8 cellular contexts compared by ENCODE assay signal in genomic region chr9:98191615-98192502, GRCh38. TPM values are rescaled to one million over a fixed set of nuclear protein-coding genes. Genes with fewer than 3 reads are reported as not detected.
DNase-seq lines count a peak whose midpoint lies in the region; ATAC-seq and TF ChIP-seq lines count a peak whose summit lies in the region.

No MANE protein-coding gene starts in this region.

- peak overlapping the region; percentile 75 to 99 (median 95) for H3K4me2 ChIP-seq in BLaER1 treated with 17β-estradiol and CSF1 and Interleukin-3, amounts not matched to agents 10 nM and 100 nM

- 25 to 77% methylated on average over 7 to 41 of the region's 47 CpGs for WGBS in body of pancreas, 2 donors

- H3K36me3 ChIP-seq in BLaER1 treated with 17β-estradiol and CSF1 and Interleukin-3, amounts not matched to agents 10 nM and 100 nM: no peaks in the 10 kb centered on the region
- no peaks in the 10 kb centered on the region for H3K36me3 ChIP-seq in body of pancreas (replicated peaks in 1 of 2; ENCODE audit: insufficient read depth in 1 of 2, low read depth in 2 of 2)

- CTCF ChIA-PET in RWPE1 (lab: Yijun Ruan, JAX): interaction anchor here (0.5 to 2.4 kb wide), 13 partner anchors 9 to 269 kb away, joined by 3 to 9 read pairs (median 4); partner anchors contain the start of gene TBC1D2

- H3K4me1 ChIP-seq in BLaER1 treated with 17β-estradiol and CSF1 and Interleukin-3, amounts not matched to agents 10 nM and 100 nM: peaks cover 6 to 21% (median 15%) of the 10 kb centered on the region in 10 experiments; a peak in 18 of 20 replicates
- H3K4me1 ChIP-seq in body of pancreas: peaks cover 13% of the 10 kb centered on the region

- TF ChIP-seq CTCF in RWPE1 (conservative IDR thresholded peaks at IDR 0.05; ENCODE audit: low read depth) (no peak), body of pancreas (IDR thresholded peaks at IDR 0.05) (no peak)

- H3K4me3 Mint-ChIP-seq in immature natural killer cell: peak overlapping the region; percentile 63 to 85 (median 76)

- H3K4me1 Mint-ChIP-seq in immature natural killer cell: peaks cover 6 to 7% of the 10 kb centered on the region in 2 donors

- ATAC-seq in GM21786 (IDR thresholded peaks at IDR 0.05; ENCODE audit: unreplicated experiment) (peak; percentile 30), body of pancreas (no peak), GM21717 (IDR thresholded peaks at IDR 0.05; ENCODE audit: unreplicated experiment) (no peak)

- peaks cover 0 to 7% (median 4%) of the 10 kb centered on the region in 3 donors for H3K27me3 Mint-ChIP-seq in immature natural killer cell (ENCODE audit: low read depth in 3 of 3)

- peak overlapping the region in 1 of 6 donors; percentile 50 for H3K27ac Mint-ChIP-seq in immature natural killer cell

- DNase-seq in RWPE1 (ENCODE audit: low spot score) (peak; percentile 85), body of pancreas (peak in 3 of 4 donors; percentile 13 to 25 (median 19)), immature natural killer cell (peak; percentile 12 to 27 (median 20)), NCI-H2029 (lab: John Stamatoyannopoulos, UW) (no peak)
- DNase-seq in stimulated activated CD4-positive, alpha-beta T cell treated with anti-CD3 and anti-CD28 coated beads, Interleukin-2, amount 100 ng/mL, for 48 hours: peak; percentile 6 to 20

- peaks cover 0 to 22% (median 0%) of the 10 kb centered on the region in 11 experiments; a peak in 3 of 22 replicates for H4K20me1 ChIP-seq in BLaER1 treated with 17β-estradiol and CSF1 and Interleukin-3, amounts not matched to agents 10 nM and 100 nM

- H3K27me3 ChIP-seq in BLaER1 treated with 17β-estradiol and CSF1 and Interleukin-3, amounts not matched to agents 10 nM and 100 nM: peaks cover 9 to 21% (median 15%) of the 10 kb centered on the region in 11 experiments; a peak in 20 of 22 replicates
- H3K27me3 ChIP-seq in body of pancreas: no peaks in the 10 kb centered on the region

- no peaks in the 10 kb centered on the region for H3K9me3 ChIP-seq in BLaER1 treated with 17β-estradiol and CSF1 and Interleukin-3, amounts not matched to agents 10 nM and 100 nM (replicated peaks in 1 of 11)
- no peaks in the 10 kb centered on the region for H3K9me3 ChIP-seq in body of pancreas

- intact Hi-C loops in body of pancreas (cut with DNase I): no loop called here

- H3K9me3 Mint-ChIP-seq in immature natural killer cell: no peaks in the 10 kb centered on the region

- H3K4me3 ChIP-seq in BLaER1 treated with 17β-estradiol and CSF1 and Interleukin-3, amounts not matched to agents 10 nM and 100 nM: peak overlapping the region; percentile 64 to 80 (median 72)
- peak overlapping the region in 1 of 2 donors; percentile 30 for H3K4me3 ChIP-seq in body of pancreas

- H3K36me3 Mint-ChIP-seq in immature natural killer cell: no peaks in the 10 kb centered on the region

- TF ChIP-seq POLR2A in body of pancreas (IDR thresholded peaks at IDR 0.05): no peak

- H3K27ac ChIP-seq in BLaER1 treated with 17β-estradiol and CSF1 and Interleukin-3, amounts not matched to agents 10 nM and 100 nM: peak overlapping the region in 7 of 11 experiments; percentile 11 to 63 (median 45); a peak in 7 of 22 replicates
- H3K27ac ChIP-seq in RWPE1 (peak overlapping the region; percentile 91), body of pancreas (no peak overlapping the region)

- H3K9ac ChIP-seq in BLaER1 treated with 17β-estradiol and CSF1 and Interleukin-3, amounts not matched to agents 10 nM and 100 nM: peak overlapping the region; percentile 66 to 82 (median 78)

- POLR2A ChIA-PET in RWPE1 (lab: Yijun Ruan, JAX; ENCODE audit: low non-redundant PET): interaction anchor here (0.6 to 1.9 kb wide), 7 partner anchors 21 to 67 kb away, joined by 3 to 7 read pairs (median 3); partner anchors contain the start of gene TBC1D2

RNA-seq across cellular contexts. Expression of gene CORO2A, which starts 0.6 kb away (rescaled TPM):
- total RNA-seq in body of pancreas: 1 to 10 TPM in 1 of 2 donors, under 1 TPM in 1; 0.66 to 1.3 TPM
- polyA plus RNA-seq in immature natural killer cell: 1 to 10 TPM; 1.6 to 2.5 (median 2.1) TPM

Comparison
In these comparisons a context has a peak if more than half of its experiments do, and no peak if none do; other contexts are left out.
1. H3K27ac ChIP-seq: peak in BLaER1 treated with 17β-estradiol and CSF1 and Interleukin-3, amounts not matched to agents 10 nM and 100 nM (7 of 11) and RWPE1 (single experiment); none in body of pancreas (0 of 4).